Comparison of ENCODE assay signal across 8 cellular contexts in the genomic region with DNA sequence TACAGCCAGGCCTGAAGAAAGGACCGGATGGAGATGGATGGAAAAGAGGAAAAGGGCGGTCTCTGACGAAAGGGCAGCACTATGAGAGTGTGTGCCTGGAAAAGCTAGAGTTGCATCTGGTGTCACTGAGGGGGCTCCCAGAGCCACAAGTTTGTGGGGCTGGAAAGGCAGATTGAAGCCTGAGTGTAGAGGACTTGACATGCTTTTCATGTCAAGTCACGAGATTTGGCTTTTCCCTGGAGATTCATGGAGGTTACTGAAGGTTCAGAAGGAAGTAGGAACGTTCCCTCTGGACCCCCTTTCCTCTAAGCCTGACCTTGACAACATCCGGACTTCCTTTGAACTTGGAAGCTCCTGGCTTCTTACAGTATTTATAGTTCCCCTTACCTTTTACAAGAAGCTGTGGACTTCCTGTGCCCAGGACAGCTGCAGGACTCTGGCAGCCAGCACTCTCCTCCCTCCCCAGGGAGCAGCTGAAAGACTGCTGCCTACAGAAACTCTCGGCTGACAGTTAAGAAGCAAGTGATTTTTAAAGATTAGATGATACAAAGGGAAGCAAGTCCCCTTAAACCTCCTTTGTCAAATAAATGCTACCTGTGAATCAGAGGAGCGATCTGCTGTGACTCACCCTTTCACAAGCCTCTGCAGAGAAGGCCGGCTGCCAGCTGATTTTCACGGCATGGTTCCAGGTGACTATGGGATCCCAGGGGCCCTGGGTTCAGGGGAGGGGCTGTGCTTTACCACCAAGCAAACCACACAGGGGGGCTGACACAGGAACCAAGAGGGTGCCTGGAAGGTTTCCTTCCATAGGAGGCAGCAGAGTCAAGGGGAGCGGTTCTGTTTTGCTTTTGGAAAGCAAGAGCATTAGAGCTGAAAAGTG.
DNase-seq lines count a peak whose midpoint lies in the region; ATAC-seq, FAIRE-seq and TF ChIP-seq lines count a peak whose summit lies in the region.

No MANE protein-coding gene starts in this region.

- ATAC-seq in GM21423 (IDR thresholded peaks at IDR 0.05; ENCODE audit: unreplicated experiment) = peak; percentile 58
- ATAC-seq in HG02870 (IDR thresholded peaks at IDR 0.05; ENCODE audit: unreplicated experiment) = no peak

- no peak for FAIRE-seq in GM19239 (lab: Jason Lieb, UNC)

- DNase-seq in NCI-H2107 treated with DMSO at 0.1 percent for 48 hours (lab: John Stamatoyannopoulos, UW; ENCODE audit: unreplicated experiment) = peak; percentile 25
- peak; percentile 14 for DNase-seq in activated gamma-delta T cell treated with Interleukin-2 at 50 U/mL for 16 hours
- DNase-seq in iPS-NIHi11 (ENCODE audit: low spot score) = peak; percentile 52
- peak; percentile 36 to 39 for DNase-seq in stimulated activated CD4-positive, alpha-beta T cell treated with anti-CD3 and anti-CD28 coated beads, Interleukin-15, amount 100 ng/mL, for 48 hours (ENCODE audit: low read depth in 2 of 2)
- DNase-seq in GM19239 (ENCODE audit: insufficient read length, low spot score) = no peak

- peak overlapping the region; percentile 38 for H3K27ac ChIP-seq in C4-2B

- TF ChIP-seq CTCF in C4-2B (conservative IDR thresholded peaks at IDR 0.05) = peak; percentile 5; the same call in 1 of the 2 replicates
